In genomic region chr2:106658616-106659015, GRCh38 we compare ENCODE assay signal across 7 cellular contexts.
"Had no signal": no experiment of that assay in that cellular context is flagged by ENCODE, and none has a peak within 500 bp of the region (broad histone marks: within the 10 kb centered on the region; RNA-seq: fewer than 3 reads in every experiment).

No MANE protein-coding gene starts in this region.

- FAIRE-seq: HTR-8/SVneo, K562 had no signal

- H3K4me2 ChIP-seq: KMS-11 had no signal

- ATAC-seq: K562 had no signal

- DNase-seq: IMR-90, KBM-7, KG1 had no signal

- H3K4me3 ChIP-seq: K562 had no signal

- H3K27ac ChIP-seq: HL-60, KMS-11 had no signal

- H3K9ac ChIP-seq: KMS-11 had no signal
